20 cellular contexts compared by ENCODE assay signal in genomic region chr1:110490791-110491451, GRCh38. TPM values are rescaled to one million over a fixed set of nuclear protein-coding genes. Genes with fewer than 3 reads are reported as not detected.
DNase-seq lines count a peak whose midpoint lies in the region; TF ChIP-seq lines count a peak whose summit lies in the region.
"Had no signal": no experiment of that assay in that cellular context is flagged by ENCODE, and none has a peak within 500 bp of the region (broad histone marks: within the 10 kb centered on the region; RNA-seq: fewer than 3 reads in every experiment).

No MANE protein-coding gene starts in this region.

- no peak overlapping the region for H4K8ac ChIP-seq in mesendoderm (ENCODE audit: low read depth, low read length)

- no TSS peak for BruUV-seq in mammary epithelial cell (replicated peaks; lab: Mats Ljungman, UMichigan)

- H3K27ac ChIP-seq in HL-60 (replicated peaks): no peak overlapping the region
- H3K27ac ChIP-seq in angular gyrus (ENCODE audit: low read depth, low read length): peak overlapping the region; percentile 94
- no peak overlapping the region for H3K27ac ChIP-seq in mesendoderm (ENCODE audit: low read depth, low read length)
- no peak overlapping the region for H3K27ac ChIP-seq in mammary epithelial cell (ENCODE audit: insufficient read depth, low read depth, low read length)
- H3K27ac ChIP-seq: BLaER1, PC-9, RWPE1 had no signal

- dilution Hi-C loops in mammary epithelial cell (cut with HindIII; ENCODE audit: low sequenced_read_pairs): loop anchor here (5.0 kb wide), 1 partner anchor 69 kb away; no protein-coding TSS in a partner anchor

- no peak overlapping the region for H2BK120ac ChIP-seq in mesendoderm (ENCODE audit: low read depth, low read length)

- H3K9ac ChIP-seq in mesendoderm (ENCODE audit: low read length): no peak overlapping the region
- H3K9ac ChIP-seq in mammary epithelial cell (ENCODE audit: insufficient read depth, low read length): no peak overlapping the region
- H3K9ac ChIP-seq: BLaER1 had no signal

- H2AFZ ChIP-seq in mammary epithelial cell (ENCODE audit: low read depth, low read length): no peak overlapping the region
- H2AFZ ChIP-seq: PC-9 had no signal

- no peak overlapping the region for H2AK5ac ChIP-seq in mesendoderm (ENCODE audit: low read length)

- in situ Hi-C loops in mammary epithelial cell (cut with MboI; ENCODE audit: low sequenced_read_pairs in 2 of 2): no loop called here

- no peak overlapping the region for H3K4me3 Mint-ChIP-seq in CD14-positive monocyte
- H3K4me3 Mint-ChIP-seq: T-cell had no signal

- H3K27me3 Mint-ChIP-seq in CD14-positive monocyte (ENCODE audit: low read depth in 3 of 3): peaks cover 2 to 3% (median 3%) of the 10 kb centered on the region in 3 donors

- H3K18ac ChIP-seq in mesendoderm (ENCODE audit: low read length): no peak overlapping the region

- peak overlapping the region; percentile 42 for H3K56ac ChIP-seq in mesendoderm (ENCODE audit: low read length)

- CTCF ChIA-PET in mammary epithelial cell (lab: Charles Lee; ENCODE audit: low non-redundant PET): no interaction called here

- no peaks in the 10 kb centered on the region for H3K9me3 Mint-ChIP-seq in CD14-positive monocyte
- H3K9me3 Mint-ChIP-seq: T-cell had no signal

- WGBS in mesendoderm (ENCODE audit: extremely low coverage, insufficient coverage, low lambda C conversion rate): no CpG with 5 or more reads among the region's 11 CpGs
- 70% methylated on average over 11 of the region's 11 CpGs for WGBS in mammary epithelial cell (ENCODE audit: low coverage, missing lambda C conversion rate)

- H3K27me3 ChIP-seq in HL-60 (ENCODE audit: insufficient read depth, poor library complexity, severe bottlenecking) (no peaks in the 10 kb centered on the region), mesendoderm (ENCODE audit: insufficient read depth, low read length, poor library complexity) (no peaks in the 10 kb centered on the region), mammary epithelial cell (ENCODE audit: insufficient read depth, low read length) (no peaks in the 10 kb centered on the region)
- H3K27me3 ChIP-seq: BLaER1 had no signal

- peaks cover 12% of the 10 kb centered on the region for H3K4me1 Mint-ChIP-seq in CD14-positive monocyte
- H3K4me1 Mint-ChIP-seq: T-cell had no signal

- H3K4ac ChIP-seq in mesendoderm (ENCODE audit: low read depth, low read length): no peak overlapping the region

- H3K36me3 ChIP-seq in mesendoderm (ENCODE audit: control insufficient read depth, insufficient read depth, low read length) (no peaks in the 10 kb centered on the region), mammary epithelial cell (ENCODE audit: insufficient read depth, low read length) (no peaks in the 10 kb centered on the region)
- H3K36me3 ChIP-seq: BLaER1, HAP-1 had no signal

- no peaks in the 10 kb centered on the region for H3K9me3 ChIP-seq in mammary epithelial cell (replicated peaks; ENCODE audit: insufficient read depth, low read length)
- H3K9me3 ChIP-seq: BLaER1, HAP-1 had no signal

- H4K5ac ChIP-seq in mesendoderm (ENCODE audit: low read length): no peak overlapping the region

- no peak overlapping the region for H2BK5ac ChIP-seq in mesendoderm (ENCODE audit: low read length)

- H2BK15ac ChIP-seq in mesendoderm (replicated peaks; ENCODE audit: low read depth): no peak overlapping the region

- H3K4me1 ChIP-seq in mesendoderm (ENCODE audit: control insufficient read depth, low read depth, low read length): peaks cover 6% of the 10 kb centered on the region
- H3K4me1 ChIP-seq in mammary epithelial cell (ENCODE audit: insufficient read depth, low read length): no peaks in the 10 kb centered on the region

- H3K79me2 ChIP-seq in mesendoderm (ENCODE audit: control insufficient read depth, insufficient read depth, low read length) (no peaks in the 10 kb centered on the region), mammary epithelial cell (ENCODE audit: insufficient read depth, low read length) (no peaks in the 10 kb centered on the region)

- no peak overlapping the region for H3K4me2 ChIP-seq in mesendoderm (ENCODE audit: low read length)
- H3K4me2 ChIP-seq in mammary epithelial cell (ENCODE audit: insufficient read depth, low read depth, low read length): no peak overlapping the region
- H3K4me2 ChIP-seq: BLaER1, PC-9 had no signal

- peak; percentile 4 for DNase-seq in AG10803 (ENCODE audit: low read depth)
- peak; percentile 43 to 50 for DNase-seq in HL-60 (ENCODE audit: low read depth in 1 of 2, low spot score in 1 of 2)
- no peak for DNase-seq in mesendoderm
- DNase-seq in mammary epithelial cell: no peak
- no peak for DNase-seq in NOMO-1 treated with DMSO at 0.1 percent for 48 hours (lab: John Stamatoyannopoulos, UW; ENCODE audit: unreplicated experiment)
- no peak for DNase-seq in CD14-positive monocyte (ENCODE audit: low spot score)
- no peak for DNase-seq in foreskin melanocyte
- DNase-seq: DMS79 treated with DMSO at 0.1 percent for 48 hours, KG1, NCI-H1092 treated with DMSO at 0.1 percent for 48 hours, NCI-H1694 treated with DMSO at 0.1 percent for 48 hours, NCI-H2107, NCI-H524, PC-9, SIG-M5, T-cell had no signal

- intact Hi-C loops in mammary epithelial cell (cut with micrococcal nuclease) (no loop called here), CD14-positive monocyte (cut with micrococcal nuclease) (loop anchor here in 1 of 2 donors (10.0 kb wide), 1 partner anchor 176 kb away; no protein-coding TSS in a partner anchor)

- no peaks in the 10 kb centered on the region for H3K36me3 Mint-ChIP-seq in CD14-positive monocyte
- H3K36me3 Mint-ChIP-seq: T-cell had no signal

- H4K20me1 ChIP-seq in mammary epithelial cell (ENCODE audit: insufficient read depth, low read length): no peaks in the 10 kb centered on the region
- H4K20me1 ChIP-seq: BLaER1 had no signal

- H3K79me1 ChIP-seq in mesendoderm (ENCODE audit: low read length): no peaks in the 10 kb centered on the region

- H3K27ac Mint-ChIP-seq in CD14-positive monocyte: no peak overlapping the region
- H3K27ac Mint-ChIP-seq: T-cell had no signal

- H3K4me3 ChIP-seq in AG10803 (ENCODE audit: low read length) (no peak overlapping the region), HL-60 (replicated peaks; ENCODE audit: insufficient read depth, low read length) (no peak overlapping the region), mesendoderm (ENCODE audit: low read length) (no peak overlapping the region), mammary epithelial cell (replicated peaks in 1 of 3; ENCODE audit: insufficient read depth in 1 of 3, low read depth in 2 of 3, low read length in 3 of 3) (no peak overlapping the region)
- H3K4me3 ChIP-seq: BLaER1, HAP-1, PC-9 had no signal

- H3K23ac ChIP-seq in mesendoderm (ENCODE audit: low read length): no peak overlapping the region

- no peak for TF ChIP-seq CTCF in AG10803 (conservative IDR thresholded peaks at IDR 0.05; ENCODE audit: low read length)
- no peak for TF ChIP-seq CTCF in HL-60 (IDR thresholded peaks at IDR 0.05; ENCODE audit: insufficient read depth, low read length)
- TF ChIP-seq CTCF in mammary epithelial cell (conservative IDR thresholded peaks at IDR 0.05 in 1 of 2, IDR thresholded peaks at IDR 0.05 in 1 of 2; ENCODE audit: extremely low read depth in 1 of 2, insufficient read depth in 1 of 2, low read depth in 1 of 2, low read length in 2 of 2): no peak
- no peak for TF ChIP-seq CTCF in CD14-positive monocyte (IDR thresholded peaks at IDR 0.05)

RNA-seq across cellular contexts. Expression of gene KCNA10, which starts 28.1 kb away (rescaled TPM):
- polyA plus RNA-seq in mesendoderm (2013, experiment 1 of 2): not detected
- not detected for polyA plus RNA-seq in mesendoderm (2013, experiment 2 of 2)
- total RNA-seq in mammary epithelial cell: not detected
- polyA plus RNA-seq in mammary epithelial cell (not detected), CD14-positive monocyte (not detected)
- polyA minus RNA-seq in mammary epithelial cell: not detected
- total RNA-seq: PC-9, T-cell had no signal

RNA-seq across cellular contexts. Expression of gene PROK1, which starts 40.0 kb away (rescaled TPM):
- 1.0 TPM for polyA plus RNA-seq in mesendoderm (2013, experiment 1 of 2)
- polyA plus RNA-seq in mesendoderm (2013, experiment 2 of 2): 0.95 TPM
- total RNA-seq in mammary epithelial cell: not detected
- polyA plus RNA-seq in mammary epithelial cell (not detected), CD14-positive monocyte (not detected)
- polyA minus RNA-seq in mammary epithelial cell: not detected
- total RNA-seq: PC-9 had no signal

Comparison
In these comparisons a context has a peak if more than half of its experiments do, and no peak if none do; other contexts are left out.
1. DNase-seq: peak in AG10803 (single experiment) and HL-60 (2 of 2); none in mesendoderm (single experiment), mammary epithelial cell (single experiment), NOMO-1 treated with DMSO at 0.1 percent for 48 hours (single experiment), CD14-positive monocyte (single experiment) and foreskin melanocyte (single experiment).